In the genomic region with DNA sequence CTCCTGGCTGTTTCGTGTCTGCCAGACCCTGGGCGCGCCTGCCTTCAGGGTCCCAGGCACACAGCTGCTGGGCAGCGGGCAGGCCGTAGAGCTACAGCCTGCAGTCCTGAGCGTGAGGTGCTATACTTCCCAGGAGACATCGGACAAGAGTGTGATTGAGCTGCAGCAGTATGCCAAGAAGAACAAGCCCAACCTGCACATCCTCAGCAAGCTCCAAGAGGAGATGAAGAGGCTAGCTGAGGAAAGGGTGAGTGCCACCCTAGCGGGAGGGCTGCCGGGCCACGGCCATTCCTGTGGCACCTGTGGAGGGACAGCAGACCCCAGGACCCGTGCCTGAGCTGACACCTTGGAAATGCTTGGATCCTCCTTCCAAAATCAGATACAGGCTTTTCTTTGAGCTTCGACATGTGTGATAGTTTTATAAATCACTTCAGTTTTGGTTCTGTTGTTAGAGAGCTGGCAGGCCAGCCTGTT, we compare ENCODE assay signal across 1 cellular context.
TF ChIP-seq lines count a peak whose summit lies in the region.

No MANE protein-coding gene starts in this region.

TF ChIP-seq in HEK293, 187 proteins besides CTCF, POLR2A, EP300 and RAD21 (continued from another document):
- TF ChIP-seq, protein P1, sequence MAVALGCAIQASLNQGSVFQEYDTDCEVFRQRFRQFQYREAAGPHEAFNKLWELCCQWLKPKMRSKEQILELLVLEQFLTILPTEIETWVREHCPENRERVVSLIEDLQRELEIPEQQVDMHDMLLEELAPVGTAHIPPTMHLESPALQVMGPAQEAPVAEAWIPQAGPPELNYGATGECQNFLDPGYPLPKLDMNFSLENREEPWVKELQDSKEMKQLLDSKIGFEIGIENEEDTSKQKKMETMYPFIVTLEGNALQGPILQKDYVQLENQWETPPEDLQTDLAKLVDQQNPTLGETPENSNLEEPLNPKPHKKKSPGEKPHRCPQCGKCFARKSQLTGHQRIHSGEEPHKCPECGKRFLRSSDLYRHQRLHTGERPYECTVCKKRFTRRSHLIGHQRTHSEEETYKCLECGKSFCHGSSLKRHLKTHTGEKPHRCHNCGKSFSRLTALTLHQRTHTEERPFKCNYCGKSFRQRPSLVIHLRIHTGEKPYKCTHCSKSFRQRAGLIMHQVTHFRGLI (tag by site-specific recombination; IDR thresholded peaks at IDR 0.05), result peak; percentile 18; the same call in 1 of the 2 replicates
